Comparison of ENCODE assay signal across 8 cellular contexts in the genomic region with DNA sequence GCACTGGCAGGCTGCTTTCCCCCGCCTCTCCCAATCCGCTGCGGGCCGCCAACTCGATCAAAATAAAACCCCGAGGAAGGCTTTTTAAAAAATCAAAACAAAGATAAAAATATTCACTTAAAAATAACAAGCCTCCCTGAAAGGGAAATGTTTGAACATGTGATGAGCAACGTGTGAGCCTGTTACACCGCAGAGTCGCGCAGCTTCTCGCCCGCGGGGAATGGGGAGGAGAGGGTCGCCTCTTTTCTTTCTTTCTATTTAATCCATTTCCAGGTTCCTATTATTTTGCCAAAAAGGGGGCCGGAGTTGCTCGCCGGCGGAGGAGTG.
DNase-seq lines count a peak whose midpoint lies in the region; ATAC-seq and TF ChIP-seq lines count a peak whose summit lies in the region.

No MANE protein-coding gene starts in this region.

- TF ChIP-seq CTCF in left ventricle myocardium inferior (IDR thresholded peaks at IDR 0.05; ENCODE audit: borderline replicate concordance), result no peak

- peak overlapping the region; percentile 53 for H3K4me3 ChIP-seq in SJSA1
- peak overlapping the region; percentile 65 for H3K4me3 ChIP-seq in left ventricle myocardium inferior
- H3K4me3 ChIP-seq in rectal smooth muscle tissue (ENCODE audit: low read length), result peak overlapping the region; percentile 58

- H3K9me3 ChIP-seq in SJSA1 (replicated peaks) (no peaks in the 10 kb centered on the region), left ventricle myocardium inferior (replicated peaks) (no peaks in the 10 kb centered on the region)

- intact Hi-C loops in left ventricle myocardium inferior (cut with micrococcal nuclease), result no loop called here

- H3K27me3 ChIP-seq in SJSA1 (replicated peaks) (no peaks in the 10 kb centered on the region), left ventricle myocardium inferior (ENCODE audit: low read depth) (peaks cover 34% of the 10 kb centered on the region), rectal smooth muscle tissue (ENCODE audit: control insufficient read depth, insufficient read depth, low read length) (no peaks in the 10 kb centered on the region)

- H3K27ac ChIP-seq in SJSA1 (peak overlapping the region; percentile 61), left ventricle myocardium inferior (replicated peaks) (no peak overlapping the region), rectal smooth muscle tissue (ENCODE audit: low read depth, low read length) (no peak overlapping the region)

- H3K4me1 ChIP-seq in SJSA1 (replicated peaks), result peaks cover 38% of the 10 kb centered on the region
- peaks cover 6% of the 10 kb centered on the region for H3K4me1 ChIP-seq in left ventricle myocardium inferior
- H3K4me1 ChIP-seq in rectal smooth muscle tissue (ENCODE audit: control insufficient read depth, insufficient read depth, low read length), result no peaks in the 10 kb centered on the region

- H3K9ac ChIP-seq in rectal smooth muscle tissue (ENCODE audit: low read length), result no peak overlapping the region

- ATAC-seq in GM21825 (IDR thresholded peaks at IDR 0.05; ENCODE audit: unreplicated experiment), result no peak

- DNase-seq in GM03348 (ENCODE audit: low spot score) (peak; percentile 8), SJSA1 (ENCODE audit: low read depth in 1 of 2, low spot score in 2 of 2) (peak in 1 of 2 experiments; percentile 48), left ventricle myocardium inferior (no peak), DMS79 (lab: John Stamatoyannopoulos, UW) (no peak), NCI-H82 (lab: John Stamatoyannopoulos, UW) (no peak), SW 1271 (lab: John Stamatoyannopoulos, UW) (no peak)

- H3K36me3 ChIP-seq in SJSA1, result no peaks in the 10 kb centered on the region
- H3K36me3 ChIP-seq in left ventricle myocardium inferior, result no peaks in the 10 kb centered on the region
- no peaks in the 10 kb centered on the region for H3K36me3 ChIP-seq in rectal smooth muscle tissue (ENCODE audit: control insufficient read depth, insufficient read depth, low read length)
